In genomic region chr14:56821807-56822615, GRCh38 we compare ENCODE assay signal across 20 cellular contexts. TPM values are rescaled to one million over a fixed set of nuclear protein-coding genes. Genes with fewer than 3 reads are reported as not detected.
"Had no signal": no experiment of that assay in that cellular context is flagged by ENCODE, and none has a peak within 500 bp of the region (broad histone marks: within the 10 kb centered on the region; RNA-seq: fewer than 3 reads in every experiment).

No MANE protein-coding gene starts in this region.

- H3K4me3 ChIP-seq: adrenal gland, uterus had no signal

- DNase-seq: activated CD4-positive, alpha-beta memory T cell treated with anti-CD3 and anti-CD28 coated beads, Interleukin-2, amount 10 ng/mL, durations not matched to agents 7 days and 5 days; activated CD4-positive, alpha-beta T cell treated with anti-CD3 and anti-CD28 coated beads for 4 hours; activated naive CD4-positive, alpha-beta T cell treated with anti-CD3 and anti-CD28 coated beads, Interleukin-2, amount 50 U/mL, for 16 hours; activated T-cell treated with anti-CD3 and anti-CD28 coated beads, Interleukin-2, amount 50 U/mL, for 24 hours; adrenal gland; dermis blood vessel endothelial cell; effector memory CD8-positive, alpha-beta T cell; head of caudate nucleus; immature natural killer cell; mesendoderm; natural killer cell; stimulated activated CD4-positive, alpha-beta T cell treated with anti-CD3 and anti-CD28 coated beads, Interleukin-12 subunit alpha, Interleukin-12 subunit beta, amount 100 ng/mL, for 4 hours; uterus had no signal

- ATAC-seq: effector memory CD8-positive, alpha-beta T cell; natural killer cell; stimulated activated effector memory CD8-positive, alpha-beta T cell treated with anti-CD3 and anti-CD28 coated beads, Interleukin-12 subunit alpha, Interleukin-12 subunit beta, amount 100 ng/mL, for 72 hours; WTC11 had no signal

- H3K9me3 ChIP-seq: adrenal gland, neutrophil, uterus had no signal

- H3K27ac ChIP-seq: adrenal gland, neutrophil, uterus had no signal

- H3K36me3 ChIP-seq: adrenal gland, neutrophil, uterus had no signal

- H3K4me1 ChIP-seq: adrenal gland, uterus had no signal

RNA-seq across cellular contexts. Expression of gene OTX2, which starts 11.7 kb away (rescaled TPM):
- total RNA-seq: activated CD4-positive, alpha-beta memory T cell treated with anti-CD3 and anti-CD28 coated beads, Interleukin-2, amount 10 ng/mL, durations not matched to agents 7 days and 5 days; adrenal gland; chondrocyte; dermis blood vessel endothelial cell; epithelial cell of proximal tubule; lower leg skin; natural killer cell; renal cortical epithelial cell; uterus had no signal
- polyA plus RNA-seq: adrenal gland, immature natural killer cell had no signal
